Comparison of ENCODE assay signal across 9 cellular contexts in the genomic region with DNA sequence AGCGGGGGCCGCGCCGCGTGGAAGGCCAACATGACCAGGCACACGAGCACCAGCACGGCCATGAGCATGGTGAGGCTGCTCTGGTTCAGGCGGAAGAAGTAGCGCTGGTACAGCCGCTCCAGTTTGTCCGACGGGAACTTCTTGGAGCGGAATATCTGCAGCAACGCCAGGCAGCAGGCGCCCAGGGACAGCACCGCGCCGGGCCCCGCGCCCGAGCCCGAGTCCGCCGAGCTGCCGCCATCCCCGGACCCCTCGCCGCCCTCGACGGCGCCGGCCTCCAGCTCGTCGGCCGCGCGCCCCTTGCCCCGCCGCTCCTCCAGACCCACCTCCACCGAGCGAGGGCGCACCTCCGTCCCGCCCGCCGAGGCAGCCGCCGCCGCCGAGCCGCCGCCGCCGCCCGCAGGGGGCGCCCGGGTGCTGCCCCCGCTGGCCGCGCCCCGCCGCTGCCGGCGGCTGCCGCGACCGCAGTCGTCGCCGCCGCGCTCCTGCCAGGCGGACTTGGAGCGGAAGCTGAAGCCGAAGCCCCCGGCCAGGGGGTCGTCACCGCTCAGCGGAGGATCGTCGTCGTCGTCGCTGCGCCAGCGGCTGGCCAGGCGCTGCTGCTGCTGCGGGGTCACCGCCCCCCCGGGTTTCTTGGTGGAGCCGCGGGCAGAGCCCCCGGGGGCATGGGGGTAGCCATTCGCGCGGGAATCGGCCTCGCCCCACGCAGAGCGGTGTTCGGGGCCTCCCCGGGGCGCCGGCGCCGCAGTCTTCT. TPM values are rescaled to one million over a fixed set of nuclear protein-coding genes. Genes with fewer than 3 reads are reported as not detected.
DNase-seq lines count a peak whose midpoint lies in the region; ATAC-seq and TF ChIP-seq lines count a peak whose summit lies in the region.
"Had no signal": no experiment of that assay in that cellular context is flagged by ENCODE, and none has a peak within 500 bp of the region (broad histone marks: within the 10 kb centered on the region; RNA-seq: fewer than 3 reads in every experiment).

No MANE protein-coding gene starts in this region.

- intact Hi-C loops in PC-3 (cut with micrococcal nuclease) = no loop called here

- TF ChIP-seq CTCF in GM10248 (IDR thresholded peaks at IDR 0.05; ENCODE audit: control extremely low read depth, extremely low read depth, low read depth, missing control alignments) (peak; percentile 55), coronary artery (IDR thresholded peaks at IDR 0.05) (no peak), thoracic aorta (IDR thresholded peaks at IDR 0.05) (no peak), PC-3 (conservative IDR thresholded peaks at IDR 0.05; ENCODE audit: low read depth, low read length) (no peak)

- H3K9me2 ChIP-seq in PC-3 (replicated peaks; ENCODE audit: low read length) = no peaks in the 10 kb centered on the region

- no peak overlapping the region for H3K4me2 ChIP-seq in PC-3 (ENCODE audit: low read length)

- peaks cover 6% of the 10 kb centered on the region for H3K27me3 ChIP-seq in muscle layer of duodenum (ENCODE audit: low read depth, low read length)
- no peaks in the 10 kb centered on the region for H3K27me3 ChIP-seq in thoracic aorta (replicated peaks; ENCODE audit: insufficient read depth)
- peaks cover 69% of the 10 kb centered on the region for H3K27me3 ChIP-seq in PC-3 (ENCODE audit: low read length)

- no TSS peak for BruUV-seq in PC-3 (replicated peaks; lab: Mats Ljungman, UMichigan)

- H3K27ac ChIP-seq in coronary artery (peak overlapping the region; percentile 88 to 93), muscle layer of duodenum (ENCODE audit: low read length) (no peak overlapping the region), thoracic aorta (peak overlapping the region; percentile 88 to 93), PC-3 (ENCODE audit: low read length) (no peak overlapping the region)
- H3K27ac ChIP-seq: epithelial cell of prostate had no signal

- H4K20me1 ChIP-seq in PC-3 (ENCODE audit: low read length) = no peaks in the 10 kb centered on the region

- CTCF ChIA-PET in GM10248 (lab: Yijun Ruan, JAX) = interaction anchor here (0.9 to 5.7 kb wide), 4 partner anchors 37 to 116 kb away, joined by 3 to 32 read pairs (median 3); no protein-coding TSS in a partner anchor
- CTCF ChIA-PET in PC-3 (lab: Charles Lee) = no interaction called here

- H3K36me3 ChIP-seq in muscle layer of duodenum (ENCODE audit: control insufficient read depth in 1 of 2, insufficient read depth in 2 of 2, low read length in 2 of 2) (no peaks in the 10 kb centered on the region), thoracic aorta (no peaks in the 10 kb centered on the region), PC-3 (ENCODE audit: low read depth, low read length) (no peaks in the 10 kb centered on the region)

- no peak overlapping the region for H3K9ac ChIP-seq in PC-3 (ENCODE audit: low read length)

- H3K4me1 ChIP-seq in muscle layer of duodenum (ENCODE audit: control insufficient read depth in 1 of 2, insufficient read depth in 2 of 2, low read length in 2 of 2) = peaks cover 6 to 36% of the 10 kb centered on the region in 2 donors
- peaks cover 7 to 33% of the 10 kb centered on the region in 2 donors for H3K4me1 ChIP-seq in thoracic aorta (ENCODE audit: control insufficient read depth in 1 of 2, low read depth in 2 of 2)
- no peaks in the 10 kb centered on the region for H3K4me1 ChIP-seq in PC-3 (ENCODE audit: insufficient read depth, low read length)

- peak overlapping the region; percentile 78 for H3K4me3 ChIP-seq in coronary artery
- H3K4me3 ChIP-seq in muscle layer of duodenum (ENCODE audit: low read depth in 1 of 2, low read length in 2 of 2) = peak overlapping the region; percentile 61 to 80
- H3K4me3 ChIP-seq in thoracic aorta = peak overlapping the region; percentile 89
- H3K4me3 ChIP-seq in PC-3 (ENCODE audit: low read length) = no peak overlapping the region

- no peaks in the 10 kb centered on the region for H3K79me2 ChIP-seq in PC-3 (ENCODE audit: low read length)

- no peak for ATAC-seq in thoracic aorta (ENCODE audit: insufficient number of reproducible peaks, low FRiP score, low read depth)
- ATAC-seq in PC-3 = no peak

- no peaks in the 10 kb centered on the region for H3K9me3 ChIP-seq in muscle layer of duodenum (ENCODE audit: control insufficient read depth in 1 of 2, low read length in 2 of 2)
- no peaks in the 10 kb centered on the region for H3K9me3 ChIP-seq in thoracic aorta
- no peaks in the 10 kb centered on the region for H3K9me3 ChIP-seq in PC-3 (ENCODE audit: low read length)

- H2AFZ ChIP-seq in PC-3 (ENCODE audit: low read length) = no peak overlapping the region

- POLR2A ChIA-PET in GM10248 (lab: Yijun Ruan, JAX) (no interaction called here), PC-3 (lab: Charles Lee; ENCODE audit: unreplicated experiment) (no interaction called here)

- H3F3A ChIP-seq in PC-3 (ENCODE audit: low read length, unreplicated experiment) = no peaks in the 10 kb centered on the region

- DNase-seq in GM10248 (ENCODE audit: extremely low spot score) (peak; percentile 79), T-helper 1 cell (peak in 3 of 5 donors; percentile 11 to 42 (median 16)), coronary artery (ENCODE audit: low spot score) (no peak), thoracic aorta (ENCODE audit: low spot score) (no peak), DMS53 (lab: John Stamatoyannopoulos, UW) (no peak), PC-3 (no peak), NCI-H226 (no peak)

RNA-seq across cellular contexts. Expression of gene ADCY5, which starts 1.0 kb away (rescaled TPM):
- total RNA-seq in thoracic aorta (100 to 1,000 TPM; 104 to 123 TPM), PC-3 (2014; rRNA removed) (not detected in 2 replicates)

Comparison
In these comparisons a context has a peak if more than half of its experiments do, and no peak if none do; other contexts are left out.
1. DNase-seq: peak in GM10248 (single experiment) and T-helper 1 cell (3 of 5); none in coronary artery (single experiment), thoracic aorta (single experiment), DMS53 (single experiment), PC-3 (single experiment) and NCI-H226 (single experiment).
2. H3K27ac ChIP-seq: peak in coronary artery (2 of 2) and thoracic aorta (2 of 2); none in muscle layer of duodenum (single experiment) and PC-3 (single experiment).
3. RNA of gene ADCY5, which starts 1.0 kb away (total RNA-seq): 104 to 123 TPM in thoracic aorta; not detected in PC-3; every median in the first group is over 100 times any median in the second.